Comparison of ENCODE assay signal across 20 cellular contexts in genomic region chr4:4533461-4534169, GRCh38.
"Had no signal": no experiment of that assay in that cellular context is flagged by ENCODE, and none has a peak within 500 bp of the region (broad histone marks: within the 10 kb centered on the region; RNA-seq: fewer than 3 reads in every experiment).

No MANE protein-coding gene starts in this region.

- H3K27me3 ChIP-seq: adrenal gland, colonic mucosa, tibial nerve, vagina had no signal

- FAIRE-seq: kidney had no signal

- H3K36me3 Mint-ChIP-seq: activated CD4-positive, alpha-beta memory T cell treated with anti-CD3 and anti-CD28 coated beads for 36 hours; activated naive CD4-positive, alpha-beta T cell treated with anti-CD3 and anti-CD28 coated beads, Interleukin-2, amount 50 U/mL, for 24 hours; natural killer cell treated with Interleukin-12 subunit alpha and Interleukin-12 subunit beta and Interleukin-15 and Interleukin-18, amount 100 ng/mL, for 72 hours had no signal

- H3K27ac Mint-ChIP-seq: activated CD4-positive, alpha-beta memory T cell treated with anti-CD3 and anti-CD28 coated beads for 36 hours; activated naive CD4-positive, alpha-beta T cell treated with anti-CD3 and anti-CD28 coated beads, Interleukin-2, amount 50 U/mL, for 24 hours; activated T-cell treated with anti-CD3 and anti-CD28 coated beads, Interleukin-2, amount 50 U/mL, for 24 hours; natural killer cell treated with Interleukin-12 subunit alpha and Interleukin-12 subunit beta and Interleukin-15 and Interleukin-18, amount 100 ng/mL, for 72 hours had no signal

- H3K4me3 Mint-ChIP-seq: activated CD4-positive, alpha-beta memory T cell treated with anti-CD3 and anti-CD28 coated beads for 36 hours; activated naive CD4-positive, alpha-beta T cell treated with anti-CD3 and anti-CD28 coated beads, Interleukin-2, amount 50 U/mL, for 24 hours; activated T-cell treated with anti-CD3 and anti-CD28 coated beads, Interleukin-2, amount 50 U/mL, for 24 hours; natural killer cell treated with Interleukin-12 subunit alpha and Interleukin-12 subunit beta and Interleukin-15 and Interleukin-18, amount 100 ng/mL, for 72 hours had no signal

- H3K9me3 ChIP-seq: adrenal gland, colonic mucosa, tibial nerve, vagina had no signal

- DNase-seq: activated CD4-positive, alpha-beta memory T cell treated with anti-CD3 and anti-CD28 coated beads for 36 hours; activated effector memory CD4-positive, alpha-beta T cell treated with Interleukin-2 at 50 U/mL for 16 hours; activated T-cell treated with anti-CD3 and anti-CD28 coated beads, Interleukin-2, amount 50 U/mL, for 24 hours; adrenal gland; colonic mucosa; foreskin fibroblast; glutamatergic neuron; hypothalamus; kidney; nucleus accumbens; posterior cingulate gyrus; stimulated activated CD4-positive, alpha-beta T cell treated with anti-CD3 and anti-CD28 coated beads, Interleukin-15, amount 100 ng/mL, for 24 hours; stimulated activated CD4-positive, alpha-beta T cell treated with anti-CD3 and anti-CD28 coated beads, Interleukin-4, amount 100 ng/mL, for 1 hour; stimulated activated naive CD4-positive, alpha-beta T cell; WERI-Rb-1 had no signal

- H3K36me3 ChIP-seq: adrenal gland, colonic mucosa, vagina, WERI-Rb-1 had no signal

- ATAC-seq: natural killer cell treated with Interleukin-12 subunit alpha and Interleukin-12 subunit beta and Interleukin-15 and Interleukin-18, amount 100 ng/mL, for 72 hours had no signal

- H3K9me3 Mint-ChIP-seq: activated CD4-positive, alpha-beta memory T cell treated with anti-CD3 and anti-CD28 coated beads for 36 hours; activated naive CD4-positive, alpha-beta T cell treated with anti-CD3 and anti-CD28 coated beads, Interleukin-2, amount 50 U/mL, for 24 hours; activated T-cell treated with anti-CD3 and anti-CD28 coated beads, Interleukin-2, amount 50 U/mL, for 24 hours; natural killer cell treated with Interleukin-12 subunit alpha and Interleukin-12 subunit beta and Interleukin-15 and Interleukin-18, amount 100 ng/mL, for 72 hours had no signal

- H3K27ac ChIP-seq: adrenal gland, colonic mucosa, skin epidermis, tibial nerve, vagina, WERI-Rb-1 had no signal

- H3K4me1 ChIP-seq: colonic mucosa had no signal

- H3K4me3 ChIP-seq: adrenal gland, colonic mucosa, skin epidermis, tibial nerve, vagina had no signal
